Comparison of ENCODE assay signal across 8 cellular contexts in genomic region chr13:104984296-104984818, GRCh38.
DNase-seq lines count a peak whose midpoint lies in the region; ATAC-seq and TF ChIP-seq lines count a peak whose summit lies in the region.
"Had no signal": no experiment of that assay in that cellular context is flagged by ENCODE, and none has a peak within 500 bp of the region (broad histone marks: within the 10 kb centered on the region; RNA-seq: fewer than 3 reads in every experiment).

No MANE protein-coding gene starts in this region.

- H3K9me3 ChIP-seq in thymus (ENCODE audit: control insufficient read depth): no peaks in the 10 kb centered on the region

- peak overlapping the region; percentile 16 for H3K4me3 Mint-ChIP-seq in activated naive CD4-positive, alpha-beta T cell treated with anti-CD3 and anti-CD28 coated beads for 36 hours
- H3K4me3 Mint-ChIP-seq: neural crest cell had no signal

- DNase-seq in NCI-H1105 (lab: John Stamatoyannopoulos, UW): peak; percentile 24
- DNase-seq in activated naive CD4-positive, alpha-beta T cell treated with anti-CD3 and anti-CD28 coated beads for 36 hours: peak; percentile 51
- peak; percentile 26 for DNase-seq in kidney epithelial cell (ENCODE audit: low read depth)
- DNase-seq in NCI-H2227 treated with DMSO at 0.1 percent for 48 hours (lab: John Stamatoyannopoulos, UW): no peak

- peak; percentile 80 for ATAC-seq in GM18868 (IDR thresholded peaks at IDR 0.05; ENCODE audit: unreplicated experiment)
- peak; percentile 86 for ATAC-seq in HG02642 (IDR thresholded peaks at IDR 0.05; ENCODE audit: poor library complexity, unreplicated experiment)

- H3K36me3 Mint-ChIP-seq in activated naive CD4-positive, alpha-beta T cell treated with anti-CD3 and anti-CD28 coated beads for 36 hours (ENCODE audit: low read depth): no peaks in the 10 kb centered on the region

- no peaks in the 10 kb centered on the region for H3K27me3 Mint-ChIP-seq in activated naive CD4-positive, alpha-beta T cell treated with anti-CD3 and anti-CD28 coated beads for 36 hours (ENCODE audit: low read depth)

- no peak for TF ChIP-seq CTCF in kidney epithelial cell (IDR thresholded peaks at IDR 0.05; ENCODE audit: insufficient read depth, low read length, poor library complexity, severe bottlenecking)

- CTCF ChIA-PET in activated naive CD4-positive, alpha-beta T cell treated with anti-CD3 and anti-CD28 coated beads for 36 hours (lab: Charles Lee): no interaction called here

- intact Hi-C loops in activated naive CD4-positive, alpha-beta T cell treated with anti-CD3 and anti-CD28 coated beads for 36 hours (cut with micrococcal nuclease): loop anchor here (1.0 kb wide), 1 partner anchor 155 kb away; no protein-coding TSS in a partner anchor

- H3K4me1 Mint-ChIP-seq in activated naive CD4-positive, alpha-beta T cell treated with anti-CD3 and anti-CD28 coated beads for 36 hours (ENCODE audit: low read depth): peaks cover 19% of the 10 kb centered on the region

- no peaks in the 10 kb centered on the region for H3K9me3 Mint-ChIP-seq in activated naive CD4-positive, alpha-beta T cell treated with anti-CD3 and anti-CD28 coated beads for 36 hours
- H3K9me3 Mint-ChIP-seq: neural crest cell had no signal

- H3K27ac Mint-ChIP-seq in activated naive CD4-positive, alpha-beta T cell treated with anti-CD3 and anti-CD28 coated beads for 36 hours: peak overlapping the region; percentile 3

- peak overlapping the region; percentile 61 for H3K27ac ChIP-seq in thymus (ENCODE audit: low read depth)

- H3K4me3 ChIP-seq in kidney epithelial cell (ENCODE audit: low read depth, low read length) (no peak overlapping the region), thymus (ENCODE audit: low read length) (no peak overlapping the region)

- H3K36me3 ChIP-seq in kidney epithelial cell (ENCODE audit: control insufficient read depth, insufficient read depth, low read length) (no peaks in the 10 kb centered on the region), thymus (ENCODE audit: control insufficient read depth, insufficient read depth) (no peaks in the 10 kb centered on the region)

- WGBS in thymus: 3% methylated on average over 2 of the region's 2 CpGs

- H3K4me1 ChIP-seq in thymus (ENCODE audit: control insufficient read depth, insufficient read depth, low read length): peaks cover 2% of the 10 kb centered on the region

- H3K27me3 ChIP-seq in kidney epithelial cell (ENCODE audit: control insufficient read depth, insufficient read depth, low read length): no peaks in the 10 kb centered on the region
- H3K27me3 ChIP-seq in thymus (ENCODE audit: control insufficient read depth, insufficient read depth): no peaks in the 10 kb centered on the region
